Comparison of ENCODE assay signal across 21 cellular contexts in genomic region chr18:49904871-49905555, GRCh38.
"Had no signal": no experiment of that assay in that cellular context is flagged by ENCODE, and none has a peak within 500 bp of the region (broad histone marks: within the 10 kb centered on the region; RNA-seq: fewer than 3 reads in every experiment).

No MANE protein-coding gene starts in this region.

- H3K9me3 ChIP-seq: esophagus muscularis mucosa, gastrocnemius medialis, heart right ventricle, psoas muscle, right lobe of liver, suprapubic skin, thyroid gland had no signal

- H3K36me3 ChIP-seq: esophagus muscularis mucosa, gastrocnemius medialis, heart right ventricle, right lobe of liver, suprapubic skin had no signal

- H3K9me3 Mint-ChIP-seq: natural killer cell treated with Interleukin-12 subunit alpha and Interleukin-12 subunit beta and Interleukin-15 and Interleukin-18, amount 100 ng/mL, for 72 hours; stimulated activated naive B cell treated with anti-CD40 and anti-IgM and Interleukin-4, amounts not matched to agents 10 μg/mL and 1 μg/mL and 100 μg/mL, for 72 hours; type B pancreatic cell had no signal

- FAIRE-seq: islet of Langerhans, urothelium cell line had no signal

- ATAC-seq: gastrocnemius medialis; heart right ventricle; left lobe of liver; natural killer cell treated with Interleukin-12 subunit alpha and Interleukin-12 subunit beta and Interleukin-15 and Interleukin-18, amount 100 ng/mL, for 72 hours; psoas muscle; right lobe of liver; stimulated activated naive B cell treated with anti-CD40 and anti-IgM and Interleukin-4, amounts not matched to agents 10 μg/mL and 1 μg/mL and 100 μg/mL, for 72 hours had no signal

- H3K4me3 Mint-ChIP-seq: natural killer cell treated with Interleukin-12 subunit alpha and Interleukin-12 subunit beta and Interleukin-15 and Interleukin-18, amount 100 ng/mL, for 72 hours; stimulated activated naive B cell treated with anti-CD40 and anti-IgM and Interleukin-4, amounts not matched to agents 10 μg/mL and 1 μg/mL and 100 μg/mL, for 72 hours; type B pancreatic cell had no signal

- H3K27ac ChIP-seq: epithelial cell of prostate, esophagus muscularis mucosa, gastrocnemius medialis, heart right ventricle, parathyroid adenoma, psoas muscle, right lobe of liver, suprapubic skin, thyroid gland had no signal

- H3K27ac Mint-ChIP-seq: natural killer cell treated with Interleukin-12 subunit alpha and Interleukin-12 subunit beta and Interleukin-15 and Interleukin-18, amount 100 ng/mL, for 72 hours; stimulated activated naive B cell treated with anti-CD40 and anti-IgM and Interleukin-4, amounts not matched to agents 10 μg/mL and 1 μg/mL and 100 μg/mL, for 72 hours; type B pancreatic cell had no signal

- H3K4me1 ChIP-seq: esophagus muscularis mucosa, gastrocnemius medialis, heart right ventricle, suprapubic skin had no signal

- H3K36me3 Mint-ChIP-seq: natural killer cell treated with Interleukin-12 subunit alpha and Interleukin-12 subunit beta and Interleukin-15 and Interleukin-18, amount 100 ng/mL, for 72 hours; stimulated activated naive B cell treated with anti-CD40 and anti-IgM and Interleukin-4, amounts not matched to agents 10 μg/mL and 1 μg/mL and 100 μg/mL, for 72 hours had no signal

- H3K27me3 ChIP-seq: esophagus muscularis mucosa, gastrocnemius medialis, right lobe of liver, suprapubic skin, thyroid gland had no signal

- H3K9ac ChIP-seq: parathyroid adenoma had no signal

- DNase-seq: effector memory CD4-positive, alpha-beta T cell; gastrocnemius medialis; heart right ventricle; hypothalamus; mammary epithelial cell; midbrain; psoas muscle; retina; right lobe of liver; stimulated activated CD4-positive, alpha-beta T cell treated with anti-CD3 and anti-CD28 coated beads, Interleukin-4, amount 100 ng/mL, for 1 hour; stimulated activated naive B cell treated with anti-CD40 and anti-IgM and Interleukin-4, amounts not matched to agents 10 μg/mL and 1 μg/mL and 100 μg/mL, for 72 hours; thyroid gland had no signal

- H3K4me1 Mint-ChIP-seq: stimulated activated naive B cell treated with anti-CD40 and anti-IgM and Interleukin-4, amounts not matched to agents 10 μg/mL and 1 μg/mL and 100 μg/mL, for 72 hours had no signal

- H3K27me3 Mint-ChIP-seq: type B pancreatic cell had no signal

- H3K4me3 ChIP-seq: esophagus muscularis mucosa, gastrocnemius medialis, heart right ventricle, psoas muscle, right lobe of liver, suprapubic skin, thyroid gland had no signal

- H2AFZ ChIP-seq: parathyroid adenoma had no signal
